Comparison of ENCODE assay signal across 8 cellular contexts in the genomic region with DNA sequence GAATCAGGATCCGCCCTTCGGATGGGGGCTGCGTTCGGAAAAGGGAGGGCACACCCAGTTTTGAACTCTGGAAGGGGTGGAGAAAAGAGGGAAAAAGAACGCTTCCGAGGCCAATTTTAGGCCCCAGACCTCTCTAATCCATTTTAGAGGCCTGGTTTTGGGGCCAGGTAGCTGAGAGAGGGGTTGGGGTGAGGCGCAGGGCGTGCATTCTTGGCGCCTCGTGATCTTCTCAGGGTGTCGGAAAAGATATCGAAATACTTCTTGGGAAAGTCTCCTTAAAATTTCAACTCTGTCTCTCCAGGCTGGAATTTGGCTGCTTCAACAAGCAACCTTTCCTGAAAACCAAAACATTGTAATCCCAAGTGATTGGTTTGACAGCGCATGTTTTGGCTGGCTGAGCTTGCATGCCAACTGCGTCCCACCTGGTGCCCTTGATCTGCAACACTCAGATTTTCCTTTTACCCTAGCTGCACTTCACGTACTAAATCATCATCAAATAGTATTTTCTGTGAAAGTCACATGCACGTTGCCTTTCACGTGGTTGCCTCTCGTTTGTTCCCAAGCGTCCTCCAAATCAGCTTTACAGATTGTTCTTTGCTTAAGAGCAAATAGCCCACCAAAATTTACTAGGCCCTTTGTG. TPM values are rescaled to one million over a fixed set of nuclear protein-coding genes. Genes with fewer than 3 reads are reported as not detected.
DNase-seq lines count a peak whose midpoint lies in the region; ATAC-seq and TF ChIP-seq lines count a peak whose summit lies in the region.

No MANE protein-coding gene starts in this region.

- peak overlapping the region; percentile 95 for H3K27ac ChIP-seq in neural cell (ENCODE audit: low read length)
- peak overlapping the region; percentile 99 for H3K27ac ChIP-seq in substantia nigra (ENCODE audit: low read depth, low read length, poor library complexity, severe bottlenecking)

- ATAC-seq in activated CD8-positive, alpha-beta T cell treated with anti-CD3 and anti-CD28 coated beads for 36 hours = no peak

- H3K9ac ChIP-seq in neural cell (ENCODE audit: low read length) = peak overlapping the region; percentile 80

- peak overlapping the region; percentile 100 for H3K27ac Mint-ChIP-seq in activated CD8-positive, alpha-beta T cell treated with anti-CD3 and anti-CD28 coated beads for 36 hours
- peak overlapping the region; percentile 98 for H3K27ac Mint-ChIP-seq in endothelial cell (ENCODE audit: unreplicated experiment)

- CTCF ChIA-PET in activated CD8-positive, alpha-beta T cell treated with anti-CD3 and anti-CD28 coated beads for 36 hours (lab: Charles Lee) = interaction anchor here (1.6 to 1.7 kb wide), 2 partner anchors 11 to 119 kb away, joined by 6 read pairs; no protein-coding TSS in a partner anchor

- peak overlapping the region; percentile 83 for H3K4me3 Mint-ChIP-seq in activated CD8-positive, alpha-beta T cell treated with anti-CD3 and anti-CD28 coated beads for 36 hours
- H3K4me3 Mint-ChIP-seq in endothelial cell (ENCODE audit: unreplicated experiment) = peak overlapping the region; percentile 96

- H3K27me3 ChIP-seq in H7 (ENCODE audit: control insufficient read depth, insufficient read depth, low read length) (no peaks in the 10 kb centered on the region), neural cell (ENCODE audit: insufficient read depth, low read depth, low read length) (no peaks in the 10 kb centered on the region)

- DNase-seq in AG09309 (ENCODE audit: low read depth) (no peak), H7 (no peak), NCI-H226 (peak; percentile 8), endothelial cell (ENCODE audit: low spot score) (peak; percentile 9), substantia nigra (lab: John Stamatoyannopoulos, UW) (peak in 12 of 49 donors; percentile 8 to 61 (median 33)), OCI-M2 (lab: John Stamatoyannopoulos, UW; ENCODE audit: unreplicated experiment) (no peak)
- peak; percentile 83 for DNase-seq in activated CD8-positive, alpha-beta T cell treated with anti-CD3 and anti-CD28 coated beads for 36 hours

- H3K36me3 ChIP-seq in H7 (replicated peaks; ENCODE audit: control insufficient read depth, insufficient read depth, low read length) = no peaks in the 10 kb centered on the region
- H3K36me3 ChIP-seq in neural cell (ENCODE audit: insufficient read depth, low read length) = no peaks in the 10 kb centered on the region

- H3K9me3 Mint-ChIP-seq in activated CD8-positive, alpha-beta T cell treated with anti-CD3 and anti-CD28 coated beads for 36 hours = no peaks in the 10 kb centered on the region
- no peaks in the 10 kb centered on the region for H3K9me3 Mint-ChIP-seq in endothelial cell (ENCODE audit: unreplicated experiment)

- H2AFZ ChIP-seq in neural cell (ENCODE audit: low read depth, low read length) = peak overlapping the region; percentile 62

- H3K9me2 ChIP-seq in neural cell (ENCODE audit: insufficient read depth, low read length) = no peaks in the 10 kb centered on the region

- intact Hi-C loops in activated CD8-positive, alpha-beta T cell treated with anti-CD3 and anti-CD28 coated beads for 36 hours (cut with micrococcal nuclease) = loop anchor here (5.0 kb wide), 2 partner anchors 67 to 658 kb away; partner anchors contain the start of genes B3GNT2 and USP34

- H3F3A ChIP-seq in neural cell (ENCODE audit: insufficient read depth, low read length, poor library complexity, severe bottlenecking) = no peaks in the 10 kb centered on the region

- H3K9me3 ChIP-seq in neural cell (ENCODE audit: low read length) = no peaks in the 10 kb centered on the region

- no peak for TF ChIP-seq RAD21 in neural cell (conservative IDR thresholded peaks at IDR 0.05)

- peaks cover 31% of the 10 kb centered on the region for H3K79me2 ChIP-seq in neural cell (replicated peaks; ENCODE audit: insufficient read depth, low read length)

- peaks cover 21% of the 10 kb centered on the region for H3K4me1 Mint-ChIP-seq in activated CD8-positive, alpha-beta T cell treated with anti-CD3 and anti-CD28 coated beads for 36 hours (ENCODE audit: low read depth)
- peaks cover 24% of the 10 kb centered on the region for H3K4me1 Mint-ChIP-seq in endothelial cell (ENCODE audit: unreplicated experiment)

- H4K20me1 ChIP-seq in neural cell (ENCODE audit: insufficient read depth) = peaks cover 31% of the 10 kb centered on the region

- no peaks in the 10 kb centered on the region for H3K27me3 Mint-ChIP-seq in activated CD8-positive, alpha-beta T cell treated with anti-CD3 and anti-CD28 coated beads for 36 hours
- H3K27me3 Mint-ChIP-seq in endothelial cell (ENCODE audit: unreplicated experiment) = peaks cover 24% of the 10 kb centered on the region

- H3K4me3 ChIP-seq in AG09309 (ENCODE audit: control insufficient read depth, low read depth, low read length) (peak overlapping the region; percentile 82), H7 (ENCODE audit: insufficient read depth, low read depth, low read length) (peak overlapping the region; percentile 49), neural cell (ENCODE audit: low read length) (peak overlapping the region; percentile 77)

- H3K36me3 Mint-ChIP-seq in activated CD8-positive, alpha-beta T cell treated with anti-CD3 and anti-CD28 coated beads for 36 hours (ENCODE audit: low read depth) = peaks cover 26% of the 10 kb centered on the region
- H3K36me3 Mint-ChIP-seq in endothelial cell (ENCODE audit: low read depth, unreplicated experiment) = peaks cover 9% of the 10 kb centered on the region

- POLR2A ChIA-PET in activated CD8-positive, alpha-beta T cell treated with anti-CD3 and anti-CD28 coated beads for 36 hours (lab: Charles Lee) = interaction anchor here (0.7 to 2.0 kb wide), 11 partner anchors 10 to 658 kb away, joined by 3 to 9 read pairs (median 4); partner anchors contain the start of gene USP34

- peak overlapping the region; percentile 79 for H3K4me2 ChIP-seq in neural cell (ENCODE audit: low read length)

- no peak for TF ChIP-seq EP300 in neural cell (conservative IDR thresholded peaks at IDR 0.05; ENCODE audit: poor library complexity, severe bottlenecking)

- TF ChIP-seq CTCF in AG09309 (IDR thresholded peaks at IDR 0.05; ENCODE audit: control insufficient read depth, insufficient read depth, low read depth, low read length, missing control alignments) (no peak), endothelial cell (IDR thresholded peaks at IDR 0.05; ENCODE audit: unreplicated experiment) (no peak), neural cell (IDR thresholded peaks at IDR 0.05; ENCODE audit: poor library complexity, severe bottlenecking) (no peak)
- TF ChIP-seq CTCF in activated CD8-positive, alpha-beta T cell treated with anti-CD3 and anti-CD28 coated beads for 36 hours (IDR thresholded peaks at IDR 0.05) = no peak

TF ChIP-seq in neural cell, 6 proteins besides CTCF, POLR2A, EP300 and RAD21:
- peak; percentile 42 for TF ChIP-seq MXI1 (conservative IDR thresholded peaks at IDR 0.05; ENCODE audit: poor library complexity, severe bottlenecking)
- TF ChIP-seq SMC3 (conservative IDR thresholded peaks at IDR 0.05; ENCODE audit: poor library complexity) = no peak
- peak; percentile 54 for TF ChIP-seq POLR2AphosphoS5 (IDR thresholded peaks at IDR 0.05)
- peak; percentile 27 for TF ChIP-seq REST (IDR thresholded peaks at IDR 0.05; ENCODE audit: borderline replicate concordance)

RNA-seq across cellular contexts. Expression of gene XPO1, which starts 0.9 kb away (rescaled TPM):
- total RNA-seq in H7 (2014; rRNA removed; shearing (Covaris generic)) = 197 and 279 TPM in 2 replicates
- total RNA-seq in activated CD8-positive, alpha-beta T cell treated with anti-CD3 and anti-CD28 coated beads for 36 hours = 100 to 1,000 TPM; 208 to 221 TPM
- total RNA-seq in endothelial cell (ENCODE audit: unreplicated experiment) = 138 TPM
- 494 and 522 TPM in 2 replicates for polyA plus RNA-seq in neural cell
- polyA minus RNA-seq in neural cell = 553 and 565 TPM in 2 replicates

Comparison
In these comparisons a context has a peak if more than half of its experiments do, and no peak if none do; other contexts are left out.
1. DNase-seq: peak in NCI-H226 (single experiment), activated CD8-positive, alpha-beta T cell treated with anti-CD3 and anti-CD28 coated beads for 36 hours (single experiment) and endothelial cell (single experiment); none in AG09309 (single experiment), H7 (single experiment) and OCI-M2 (single experiment).
2. Peak in every context shown above with its lines, with median percentiles within 50 percentile points of each other: H3K4me3 ChIP-seq.